Comparison of ENCODE assay signal across 1 cellular context in genomic region chr22:37940698-37941376, GRCh38.
TF ChIP-seq lines count a peak whose summit lies in the region.

No MANE protein-coding gene starts in this region.

TF ChIP-seq in GM23338, 12 proteins besides CTCF, POLR2A, EP300 and RAD21 (continued from another document):
- TF ChIP-seq REST (IDR thresholded peaks at IDR 0.05; ENCODE audit: unreplicated experiment) (no peak), EZH2 (IDR thresholded peaks at IDR 0.05; ENCODE audit: low read depth, unreplicated experiment) (no peak), EZH2phosphoT487 (IDR thresholded peaks at IDR 0.05; ENCODE audit: unreplicated experiment) (no peak), ZNF114 (CRISPR knock-in tag; IDR thresholded peaks at IDR 0.05) (no peak), STAT1 (IDR thresholded peaks at IDR 0.05; ENCODE audit: unreplicated experiment) (no peak), NANOG (IDR thresholded peaks at IDR 0.05; ENCODE audit: borderline replicate concordance) (no peak), ZNF462 (CRISPR knock-in tag; IDR thresholded peaks at IDR 0.05) (no peak), POLR2AphosphoS5 (IDR thresholded peaks at IDR 0.05; ENCODE audit: low read depth) (no peak)
TF ChIP-seq in GM23338: peak in this region for 0.
